ENCODE assay signal across 9 cellular contexts in the genomic region with DNA sequence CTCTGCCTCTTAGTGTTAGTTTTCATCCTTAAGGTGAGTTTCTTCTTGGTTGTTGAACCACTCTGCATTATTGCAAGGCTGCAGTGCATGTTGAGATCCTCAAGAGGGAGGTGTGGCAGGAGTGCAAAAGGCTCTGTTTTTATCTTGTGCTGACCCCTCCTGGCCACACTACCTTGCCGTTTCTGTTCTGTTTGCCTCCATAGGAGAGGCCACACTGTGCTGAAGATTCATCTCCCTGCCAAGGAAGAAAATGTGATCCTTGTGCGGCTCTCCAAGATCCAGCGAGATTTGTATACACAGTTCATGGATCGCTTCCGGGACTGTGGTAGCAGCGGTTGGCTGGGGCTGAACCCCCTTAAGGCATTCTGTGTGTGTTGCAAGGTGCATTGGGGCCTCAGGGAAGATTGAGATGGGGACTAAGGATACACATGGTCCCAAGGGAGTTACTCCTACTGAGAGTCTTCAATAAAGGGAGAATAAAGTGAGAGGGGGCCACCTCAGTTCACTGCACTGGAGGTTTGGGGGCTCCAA. TPM values are rescaled to one million over a fixed set of nuclear protein-coding genes. Genes with fewer than 3 reads are reported as not detected.
DNase-seq lines count a peak whose midpoint lies in the region; ATAC-seq, FAIRE-seq and TF ChIP-seq lines count a peak whose summit lies in the region.
"Had no signal": no experiment of that assay in that cellular context is flagged by ENCODE, and none has a peak within 500 bp of the region (broad histone marks: within the 10 kb centered on the region; RNA-seq: fewer than 3 reads in every experiment).

No MANE protein-coding gene starts in this region.

- H3K36me3 Mint-ChIP-seq in CD8-positive, alpha-beta T cell = peaks cover 90% of the 10 kb centered on the region
- peaks cover 69% of the 10 kb centered on the region for H3K36me3 Mint-ChIP-seq in nephron (ENCODE audit: low read depth)

- ATAC-seq in CD8-positive, alpha-beta T cell = peak; percentile 73
- ATAC-seq in HG03469 (IDR thresholded peaks at IDR 0.05; ENCODE audit: unreplicated experiment) (no peak), GM21723 (IDR thresholded peaks at IDR 0.05; ENCODE audit: unreplicated experiment) (no peak)

- H3K4me1 ChIP-seq in CD8-positive, alpha-beta T cell (ENCODE audit: insufficient read depth, low read length) = no peaks in the 10 kb centered on the region
- no peaks in the 10 kb centered on the region for H3K4me1 ChIP-seq in H1 (replicated peaks in 1 of 4; ENCODE audit: control insufficient read depth in 3 of 4, insufficient read depth in 4 of 4, low read length in 3 of 4)

- H3K79me1 ChIP-seq in H1 (ENCODE audit: low read depth, low read length) = no peaks in the 10 kb centered on the region

- no peaks in the 10 kb centered on the region for H3K4me1 Mint-ChIP-seq in CD8-positive, alpha-beta T cell (ENCODE audit: low read depth)
- H3K4me1 Mint-ChIP-seq in nephron = no peaks in the 10 kb centered on the region
- H3K4me1 Mint-ChIP-seq: T-cell had no signal

- TF ChIP-seq EP300 in H1 (IDR thresholded peaks at IDR 0.05; ENCODE audit: borderline replicate concordance in 1 of 2, low read depth in 2 of 2, low read length in 2 of 2) = no peak

- no peaks in the 10 kb centered on the region for H3K27me3 Mint-ChIP-seq in CD8-positive, alpha-beta T cell (ENCODE audit: low read depth)
- H3K27me3 Mint-ChIP-seq in nephron (ENCODE audit: low read depth) = no peaks in the 10 kb centered on the region
- H3K27me3 Mint-ChIP-seq: T-cell had no signal

- no peaks in the 10 kb centered on the region for H3K9me3 ChIP-seq in CD8-positive, alpha-beta T cell (ENCODE audit: low read length)
- no peaks in the 10 kb centered on the region for H3K9me3 ChIP-seq in H1 (ENCODE audit: insufficient read depth in 2 of 2, low read depth in 1 of 2, low read length in 1 of 2)

- no peaks in the 10 kb centered on the region for H3K79me2 ChIP-seq in H1 (ENCODE audit: control insufficient read depth in 1 of 2, insufficient read depth in 2 of 2, low read length in 2 of 2)

- no peak overlapping the region for H2BK15ac ChIP-seq in H1 (ENCODE audit: low read length)

- in situ Hi-C loops in KBM-7 (cut with MboI; ENCODE audit: low pct_unique_long_range_greater_than_20kb, low sequenced_read_pairs) = loop anchor here (10.0 kb wide), 1 partner anchor 133 kb away; a partner anchor contains a TSS
- in situ Hi-C loops in SK-MEL-5 (cut with HindIII; ENCODE audit: low pct_unique_long_range_greater_than_20kb, low sequenced_read_pairs) = no loop called here

- no peak overlapping the region for H4K8ac ChIP-seq in H1 (ENCODE audit: extremely low read depth, insufficient read depth, low read length)

- H3K27ac Mint-ChIP-seq in CD8-positive, alpha-beta T cell = no peak overlapping the region
- no peak overlapping the region for H3K27ac Mint-ChIP-seq in nephron
- H3K27ac Mint-ChIP-seq: T-cell had no signal

- H4K20me1 ChIP-seq in H1 (replicated peaks in 1 of 2; ENCODE audit: control insufficient read depth in 1 of 2, insufficient read depth in 2 of 2, low read length in 2 of 2) = no peaks in the 10 kb centered on the region

- FAIRE-seq in H1 (lab: Jason Lieb, UNC) = peak; percentile 97

- no peak overlapping the region for H4K5ac ChIP-seq in H1 (ENCODE audit: insufficient read length, low read depth, low read length)

- TF ChIP-seq CTCF in CD8-positive, alpha-beta T cell (IDR thresholded peaks at IDR 0.05) = peak; percentile 25
- TF ChIP-seq CTCF in H1 (IDR thresholded peaks at IDR 0.05; ENCODE audit: control extremely low read depth in 1 of 3, insufficient read depth in 1 of 3, low read depth in 1 of 3, low read length in 3 of 3) (peak; percentile 82 to 100 (median 100)), nephron (IDR thresholded peaks at IDR 0.05; ENCODE audit: unreplicated experiment in 3 of 3) (peak; percentile 56 to 68 (median 63))

- H3K4me3 ChIP-seq in CD8-positive, alpha-beta T cell (ENCODE audit: low read depth, low read length) = no peak overlapping the region
- H3K4me3 ChIP-seq in H1 (ENCODE audit: extremely low read depth in 1 of 4, insufficient read depth in 2 of 4, low read depth in 3 of 4, low read length in 4 of 4) = no peak overlapping the region

- no peak overlapping the region for H3K9ac ChIP-seq in H1 (replicated peaks in 1 of 4; ENCODE audit: extremely low read depth in 1 of 4, low read depth in 3 of 4, low read length in 3 of 4)

- H3K27ac ChIP-seq in CD8-positive, alpha-beta T cell (ENCODE audit: low read depth, low read length) = no peak overlapping the region
- no peak overlapping the region for H3K27ac ChIP-seq in H1 (ENCODE audit: low read depth, low read length)

- H3K23me2 ChIP-seq in H1 (ENCODE audit: low read depth, low read length) = no peaks in the 10 kb centered on the region

- no peaks in the 10 kb centered on the region for H3K9me3 Mint-ChIP-seq in CD8-positive, alpha-beta T cell
- H3K9me3 Mint-ChIP-seq in nephron = no peaks in the 10 kb centered on the region
- H3K9me3 Mint-ChIP-seq: T-cell had no signal

- no peak overlapping the region for H3K4me3 Mint-ChIP-seq in CD8-positive, alpha-beta T cell
- H3K4me3 Mint-ChIP-seq in nephron = no peak overlapping the region
- H3K4me3 Mint-ChIP-seq: T-cell had no signal

- no peaks in the 10 kb centered on the region for H3K27me3 ChIP-seq in CD8-positive, alpha-beta T cell (ENCODE audit: insufficient read depth, low read length)
- H3K27me3 ChIP-seq in H1 (replicated peaks in 1 of 4; ENCODE audit: control insufficient read depth in 3 of 4, extremely low read depth in 1 of 4, insufficient read depth in 3 of 4, low read length in 3 of 4) = no peaks in the 10 kb centered on the region

- intact Hi-C loops in CD8-positive, alpha-beta T cell (cut with DNase I, micrococcal nuclease) = loop anchor here (1.0 kb wide), 2 partner anchors 44 to 136 kb away; no protein-coding TSS in a partner anchor

- H2BK12ac ChIP-seq in H1 (ENCODE audit: low read depth, low read length) = no peak overlapping the region

- DNase-seq in CD8-positive, alpha-beta T cell = peak in 1 of 7 experiments; percentile 35
- peak; percentile 50 for DNase-seq in GM19238 (ENCODE audit: insufficient read length, low spot score)
- peak; percentile 83 for DNase-seq in KBM-7
- peak; percentile 90 for DNase-seq in SK-MEL-5 (ENCODE audit: low read depth, low spot score)
- DNase-seq in H1 (ENCODE audit: low read depth in 1 of 2, low spot score in 2 of 2) = peak; percentile 58 to 67

- H4K91ac ChIP-seq in H1 (replicated peaks; ENCODE audit: insufficient read length, low read length) = no peak overlapping the region

- no peak overlapping the region for H2AK5ac ChIP-seq in H1 (ENCODE audit: low read depth, low read length)

- no peak overlapping the region for H2BK20ac ChIP-seq in H1 (ENCODE audit: low read length)

- peaks cover 60% of the 10 kb centered on the region for H3K36me3 ChIP-seq in CD8-positive, alpha-beta T cell (ENCODE audit: insufficient read depth, low read length)
- H3K36me3 ChIP-seq in H1 (ENCODE audit: control insufficient read depth in 2 of 4, insufficient read depth in 4 of 4, low read length in 3 of 4) = peaks cover 18 to 53% (median 41%) of the 10 kb centered on the region in 4 experiments

- H3K14ac ChIP-seq in H1 (ENCODE audit: insufficient read length) = no peak overlapping the region

- no peak overlapping the region for H3K23ac ChIP-seq in H1 (ENCODE audit: insufficient read length)

- peak; percentile 84 for TF ChIP-seq RAD21 in H1 (IDR thresholded peaks at IDR 0.05 in 1 of 2, conservative IDR thresholded peaks at IDR 0.05 in 1 of 2; ENCODE audit: low read depth in 2 of 2, low read length in 2 of 2)

- no peak overlapping the region for H2BK5ac ChIP-seq in H1 (ENCODE audit: low read depth, low read length)

- CTCF ChIA-PET in CD8-positive, alpha-beta T cell (lab: Charles Lee) = interaction anchor here (0.6 to 1.2 kb wide), 2 partner anchors 12 to 162 kb away, joined by 3 to 4 read pairs; no protein-coding TSS in a partner anchor
- CTCF ChIA-PET in H1 (lab: Charles Lee; ENCODE audit: partially characterized antibody) = interaction anchor here (0.7 to 8.6 kb wide), 19 partner anchors 10 to 184 kb away, joined by 3 to 103 read pairs (median 4); a partner anchor contains a TSS

- H3K18ac ChIP-seq in H1 (ENCODE audit: extremely low read depth, low read length) = no peak overlapping the region

- H3K4ac ChIP-seq in H1 (replicated peaks; ENCODE audit: insufficient read length, low read depth, low read length) = no peak overlapping the region

- no peak for TF ChIP-seq POLR2A in H1 (IDR thresholded peaks at IDR 0.05; ENCODE audit: control extremely low read depth in 1 of 2, low read depth in 2 of 2, low read length in 2 of 2)

- H3K56ac ChIP-seq in H1 (replicated peaks; ENCODE audit: insufficient read length, low read depth, low read length) = no peak overlapping the region

- no peak overlapping the region for H2BK120ac ChIP-seq in H1 (replicated peaks; ENCODE audit: low read depth, low read length)

- 67% methylated on average over 6 of the region's 6 CpGs; no CpG with 5 or more reads in 1 of the 2 experiments for WGBS in H1 (ENCODE audit: extremely low coverage in 1 of 2, insufficient coverage in 1 of 2, insufficient read length in 1 of 2, insufficient replicate concordance in 2 of 2, low coverage in 1 of 2, low lambda C conversion rate in 2 of 2, missing lambda C conversion rate in 1 of 2), 2 experiments

- no peak overlapping the region for H3K4me2 ChIP-seq in H1 (ENCODE audit: insufficient read depth in 1 of 2, low read depth in 2 of 2, low read length in 2 of 2)

- H2AFZ ChIP-seq in H1 (ENCODE audit: low read length) = no peak overlapping the region

- POLR2A ChIA-PET in CD8-positive, alpha-beta T cell (lab: Charles Lee) = no interaction called here
- POLR2A ChIA-PET in H1 (lab: Charles Lee; ENCODE audit: partially characterized antibody) = interaction anchor here (1.7 kb wide), 1 partner anchor 136 kb away, joined by 5 read pairs; no protein-coding TSS in a partner anchor

RNA-seq across cellular contexts. Expression of a gene that starts 33.0 kb away (rescaled TPM):
- total RNA-seq in CD8-positive, alpha-beta T cell = 10 to 100 TPM; 18.7 to 21.0 TPM
- 107 and 124 TPM in 2 replicates for total RNA-seq in SK-MEL-5 (2014; rRNA removed; shearing (Covaris generic))
- 119 and 128 TPM in 2 replicates for polyA plus RNA-seq in SK-MEL-5 (2015; cell fraction: cytosol; rRNA removed)
- polyA plus RNA-seq in SK-MEL-5 (2015; cell fraction: nucleus; rRNA removed) = 71.0 and 71.7 TPM in 2 replicates
- total RNA-seq in H1 (2021; fragmentation: NEBNext Ultra II Directional; extraction: Animal tissue kit (Norgen Biotek cat#: 25700)) = 11.2 and 11.9 TPM in 2 replicates
- 35.6 and 42.0 TPM in 2 replicates for polyA plus RNA-seq in H1 (2011; rRNA removed)
- polyA plus RNA-seq in H1 (2011; cell fraction: cytosol; rRNA removed) = 22.6 TPM
- 25.0 TPM for polyA plus RNA-seq in H1 (2011; cell fraction: nucleus; rRNA removed)
- polyA plus RNA-seq in H1 (2012, experiment 1 of 2) = 9.7 to 13.9 TPM (median 12.3 TPM) in 4 replicates
- 13.6 TPM for polyA plus RNA-seq in H1 (2012, experiment 2 of 2)
- 12.9 TPM for polyA plus RNA-seq in H1 (2013, experiment 1 of 2)
- polyA plus RNA-seq in H1 (2013, experiment 2 of 2) = 15.5 TPM
- 12.1 and 25.5 TPM in 2 replicates for polyA minus RNA-seq in H1 (2011; rRNA and poly(A)+ RNA removed)
- 6.2 TPM for polyA minus RNA-seq in H1 (2011; cell fraction: cytosol; rRNA and poly(A)+ RNA removed)
- 4.4 TPM for polyA minus RNA-seq in H1 (2011; cell fraction: nucleus; rRNA and poly(A)+ RNA removed)

Comparison
In these comparisons a context has a peak if more than half of its experiments do, and no peak if none do; other contexts are left out.
1. CTCF ChIP-seq: peak in every context shown above with its lines; median percentile 100 in H1; 63 in nephron; 25 in CD8-positive, alpha-beta T cell.